ENCODE assay signal across 1 cellular context in genomic region chr2:20538308-20539132, GRCh38.
A peak's percentile ranks its signal among the peaks of the same experiment; 100 is the strongest.
TF ChIP-seq lines count a peak whose summit lies in the region.

No MANE protein-coding gene starts in this region.

TF ChIP-seq in HepG2, 621 proteins besides CTCF, POLR2A, EP300 and RAD21 (continued from another document and continues in another):
- TF ChIP-seq ZNF598 (CRISPR knock-in tag; IDR thresholded peaks at IDR 0.05; ENCODE audit: borderline replicate concordance) = peak; percentile 83; the same call in 1 of the 2 replicates
- 0 out of 2 replicates have a peak, but pooled peaks have one; percentile 75 for TF ChIP-seq ZNF670 (CRISPR knock-in tag; IDR thresholded peaks at IDR 0.05; ENCODE audit: borderline replicate concordance)
- TF ChIP-seq ZNF496 (CRISPR knock-in tag; IDR thresholded peaks at IDR 0.05; ENCODE audit: insufficient replicate concordance) = no peak
- peak; percentile 87 for TF ChIP-seq ATF5 (CRISPR knock-in tag; IDR thresholded peaks at IDR 0.05; ENCODE audit: low read depth)
- no peak for TF ChIP-seq ZNF597 (CRISPR knock-in tag; IDR thresholded peaks at IDR 0.05)
- TF ChIP-seq AKAP8 (CRISPR knock-in tag; IDR thresholded peaks at IDR 0.05) = no peak; the same call in 1 of the 2 replicates
- TF ChIP-seq ZNF639 (CRISPR knock-in tag; conservative IDR thresholded peaks at IDR 0.05) = peak; percentile 36; the same call in 1 of the 2 replicates
- TF ChIP-seq ZNF646 (CRISPR knock-in tag; IDR thresholded peaks at IDR 0.05) = no peak
- peak; percentile 90 for TF ChIP-seq NFIC (IDR thresholded peaks at IDR 0.05; ENCODE audit: low read length)
- TF ChIP-seq ZMAT5 (CRISPR knock-in tag; IDR thresholded peaks at IDR 0.05; ENCODE audit: borderline replicate concordance, low read depth) = no peak
- no peak for TF ChIP-seq RCOR2 (CRISPR knock-in tag; IDR thresholded peaks at IDR 0.05)
- TF ChIP-seq ZNF770 (CRISPR knock-in tag; IDR thresholded peaks at IDR 0.05) = 0 out of 2 replicates have a peak, but pooled peaks have one; percentile 22
- TF ChIP-seq ZNF720 (CRISPR knock-in tag; IDR thresholded peaks at IDR 0.05) = peak; percentile 74; the same call in 1 of the 2 replicates
- TF ChIP-seq ZNF710 (CRISPR knock-in tag; IDR thresholded peaks at IDR 0.05; ENCODE audit: borderline replicate concordance) = peak; percentile 90
- no peak for TF ChIP-seq PLSCR1 (CRISPR knock-in tag; IDR thresholded peaks at IDR 0.05; ENCODE audit: borderline replicate concordance)
- TF ChIP-seq ZSCAN29 (CRISPR knock-in tag; conservative IDR thresholded peaks at IDR 0.05) = peak; percentile 70; the same call in 1 of the 2 replicates
- no peak for TF ChIP-seq PRPF4 (IDR thresholded peaks at IDR 0.05; ENCODE audit: low read depth, low read length, poor library complexity, severe bottlenecking)
- TF ChIP-seq ISL2 (CRISPR knock-in tag; IDR thresholded peaks at IDR 0.05) = peak; percentile 84
- peak; percentile 58; the same call in 1 of the 2 replicates for TF ChIP-seq ELF4 (CRISPR knock-in tag; IDR thresholded peaks at IDR 0.05; ENCODE audit: borderline replicate concordance)
- no peak for TF ChIP-seq LRRFIP1 (CRISPR knock-in tag; conservative IDR thresholded peaks at IDR 0.05)
- no peak for TF ChIP-seq NPAS2 (CRISPR knock-in tag; IDR thresholded peaks at IDR 0.05; ENCODE audit: borderline replicate concordance)
- TF ChIP-seq ZNF609 (CRISPR knock-in tag; IDR thresholded peaks at IDR 0.05; ENCODE audit: borderline replicate concordance) = peak; percentile 82
- no peak for TF ChIP-seq ZNF3 (CRISPR knock-in tag; IDR thresholded peaks at IDR 0.05)
